Comparison of ENCODE assay signal across 8 cellular contexts in genomic region chr14:24215495-24216344, GRCh38. TPM values are rescaled to one million over a fixed set of nuclear protein-coding genes. Genes with fewer than 3 reads are reported as not detected.
DNase-seq lines count a peak whose midpoint lies in the region; ATAC-seq and TF ChIP-seq lines count a peak whose summit lies in the region.

Gene MDP1, minus strand, starts transcription at chr14:24216066. Its CDS starts 111 bp downstream, at chr14:24215955.

- H3K36me3 ChIP-seq in IMR-90 (ENCODE audit: control insufficient read depth, insufficient read depth, low read length): peaks cover 11% of the 10 kb centered on the region
- H3K36me3 ChIP-seq in esophagus (ENCODE audit: control insufficient read depth in 2 of 2, insufficient read depth in 2 of 2, low read length in 1 of 2): peaks cover 5 to 8% of the 10 kb centered on the region in 2 donors

- dilution Hi-C loops in IMR-90 (cut with HindIII; ENCODE audit: low sequenced_read_pairs, unreplicated experiment): no loop called here

- 0% methylated on average over 21 of the region's 40 CpGs; no CpG with 5 or more reads in 1 of the 2 experiments for WGBS in IMR-90 (ENCODE audit: extremely low coverage in 2 of 2, insufficient read length in 1 of 2), 2 experiments
- WGBS in esophagus, 2 donors: 0 to 1% methylated on average over 40 of the region's 40 CpGs

- peak within 1 kb of the TSS; percentile 98 for H3K14ac ChIP-seq in IMR-90 (replicated peaks; ENCODE audit: low read depth, low read length)

- DNase-seq in DMS153 treated with DMSO at 0.1 percent for 48 hours (lab: John Stamatoyannopoulos, UW; ENCODE audit: unreplicated experiment) (peak; percentile 68), IMR-90 (peak; percentile 83), OCI-M2 (lab: John Stamatoyannopoulos, UW; ENCODE audit: unreplicated experiment) (peak; percentile 70), activated T-cell treated with anti-CD3 and anti-CD28 coated beads for 48 hours (ENCODE audit: low read depth) (peak; percentile 78), myocyte (ENCODE audit: low read depth) (peak; percentile 93)
- DNase-seq in stimulated activated CD8-positive, alpha-beta memory T cell treated with anti-CD3 and anti-CD28 coated beads, Interleukin-7, amount 100 ng/mL, for 48 hours (ENCODE audit: extremely low read depth in 1 of 2, low read depth in 1 of 2): peak; percentile 62 to 83

- intact Hi-C loops in IMR-90 (cut with micrococcal nuclease): loop anchor here (1.0 to 10.0 kb wide), 3 partner anchors 17 to 219 kb away; partner anchors contain the start of genes GMPR2 and NEDD8

- H3K18ac ChIP-seq in IMR-90 (ENCODE audit: low read depth, low read length): peak within 1 kb of the TSS; percentile 68

- peak within 1 kb of the TSS; percentile 83 for H3K56ac ChIP-seq in IMR-90 (ENCODE audit: extremely low read depth, insufficient read depth, low read length)

- CTCF ChIA-PET in IMR-90 (lab: Yijun Ruan, JAX): interaction anchor here (1.8 kb wide), 1 partner anchor 12 kb away, joined by 7 read pairs; no protein-coding TSS in a partner anchor

- H3K23ac ChIP-seq in IMR-90 (ENCODE audit: low read depth, low read length): peak within 1 kb of the TSS; percentile 97

- peak; percentile 62 for ATAC-seq in GM21528 (IDR thresholded peaks at IDR 0.05; ENCODE audit: low FRiP score, unreplicated experiment)
- ATAC-seq in IMR-90 (ENCODE audit: low read depth): peak; percentile 71

- BruUV-seq in IMR-90 (replicated peaks; lab: Mats Ljungman, UMichigan): no TSS peak

- H3K4me3 ChIP-seq in IMR-90 (ENCODE audit: insufficient read depth, low read depth, low read length): peak within 1 kb of the TSS; percentile 74
- peak within 1 kb of the TSS; percentile 61 to 67 for H3K4me3 ChIP-seq in esophagus (ENCODE audit: low read depth in 1 of 2, low read length in 2 of 2)

- H2AFZ ChIP-seq in IMR-90 (replicated peaks; ENCODE audit: low read length, poor library complexity): peak within 1 kb of the TSS; percentile 98

- H4K91ac ChIP-seq in IMR-90 (ENCODE audit: insufficient read depth, low read depth, low read length): peak within 1 kb of the TSS; percentile 94

- H3K27me3 ChIP-seq in IMR-90 (ENCODE audit: control insufficient read depth, insufficient read depth, low read length) (no peaks in the 10 kb centered on the region), esophagus (ENCODE audit: control insufficient read depth in 1 of 2, insufficient read depth in 2 of 2, low read length in 2 of 2) (no peaks in the 10 kb centered on the region)

- H4K5ac ChIP-seq in IMR-90 (ENCODE audit: low read depth, low read length): peak within 1 kb of the TSS; percentile 92

- H3K9me3 ChIP-seq in IMR-90 (ENCODE audit: control insufficient read depth, insufficient read depth, low read length): no peaks in the 10 kb centered on the region
- no peaks in the 10 kb centered on the region for H3K9me3 ChIP-seq in esophagus (ENCODE audit: control insufficient read depth in 2 of 2, insufficient read depth in 1 of 2, low read depth in 1 of 2, low read length in 1 of 2)

- peak within 1 kb of the TSS; percentile 85 for H3K4me2 ChIP-seq in IMR-90 (ENCODE audit: low read depth, low read length)

- H3K79me1 ChIP-seq in IMR-90 (ENCODE audit: low read depth in 1 of 2, low read length in 2 of 2): peaks cover 18 to 67% of the 10 kb centered on the region in 2 experiments

- no peak within 1 kb of the TSS for H2BK20ac ChIP-seq in IMR-90 (ENCODE audit: low read depth, low read length)

- no peaks in the 10 kb centered on the region for H4K20me1 ChIP-seq in IMR-90 (ENCODE audit: insufficient read depth, low read length)

- peak within 1 kb of the TSS; percentile 88 for H2BK5ac ChIP-seq in IMR-90 (ENCODE audit: low read depth, low read length, poor library complexity, severe bottlenecking)

- in situ Hi-C loops in IMR-90 (cut with MboI; ENCODE audit: low sequenced_read_pairs): no loop called here

- H4K8ac ChIP-seq in IMR-90 (ENCODE audit: low read depth in 2 of 2, low read length in 2 of 2): peak within 1 kb of the TSS; percentile 55 to 98; a peak in 3 of 4 replicates

- peak within 1 kb of the TSS; percentile 93 for H3K9ac ChIP-seq in IMR-90 (ENCODE audit: low read depth, low read length)

- peak within 1 kb of the TSS; percentile 81 for H2BK120ac ChIP-seq in IMR-90 (ENCODE audit: low read depth, low read length)

- H2AK5ac ChIP-seq in IMR-90 (ENCODE audit: low read depth, low read length): peak within 1 kb of the TSS; percentile 96

- TF ChIP-seq RAD21 in IMR-90 (IDR thresholded peaks at IDR 0.05; ENCODE audit: low read length): peak; percentile 77

- H2AK9ac ChIP-seq in IMR-90 (replicated peaks; ENCODE audit: low read depth, low read length, poor library complexity): peak within 1 kb of the TSS; percentile 98

- H3K4ac ChIP-seq in IMR-90 (ENCODE audit: low read depth, low read length): peak within 1 kb of the TSS; percentile 100

- POLR2A ChIA-PET in IMR-90 (lab: Charles Lee; ENCODE audit: unreplicated experiment): no interaction called here

- TF ChIP-seq POLR2A in IMR-90 (IDR thresholded peaks at IDR 0.05; ENCODE audit: low read depth, low read length): peak; percentile 82

- peak; percentile 75 for TF ChIP-seq CTCF in IMR-90 (conservative IDR thresholded peaks at IDR 0.05; ENCODE audit: low read depth, low read length)

- H3K4me1 ChIP-seq in IMR-90 (ENCODE audit: control insufficient read depth, insufficient read depth, low read length) (peaks cover 2% of the 10 kb centered on the region), esophagus (ENCODE audit: control insufficient read depth in 2 of 2, insufficient read depth in 2 of 2, low read length in 1 of 2) (no peaks in the 10 kb centered on the region)

- H3K27ac ChIP-seq in IMR-90 (ENCODE audit: insufficient read depth, low read length): peak within 1 kb of the TSS; percentile 88
- H3K27ac ChIP-seq in esophagus (ENCODE audit: low read depth in 2 of 2, low read length in 1 of 2): peak within 1 kb of the TSS; percentile 92 to 99

- H3K9me1 ChIP-seq in IMR-90 (ENCODE audit: insufficient read depth, low read length): 0 out of 2 replicates have a peak, but pooled peaks cover 13% of the 10 kb centered on the region

- no peak within 1 kb of the TSS; the same call in 2 of the 3 replicates for H2BK15ac ChIP-seq in IMR-90 (ENCODE audit: low read depth, low read length)

TF ChIP-seq in IMR-90, 13 proteins besides CTCF, POLR2A, EP300 and RAD21:
- TF ChIP-seq BHLHE40 (IDR thresholded peaks at IDR 0.05; ENCODE audit: low read depth, low read length) (no peak), CEBPB (IDR thresholded peaks at IDR 0.05; ENCODE audit: low read depth, low read length) (peak; percentile 98), USF2 (IDR thresholded peaks at IDR 0.05; ENCODE audit: low read depth, low read length) (peak; percentile 40; the same call in 1 of the 2 replicates), MAZ (IDR thresholded peaks at IDR 0.05; ENCODE audit: borderline replicate concordance, low read depth, low read length) (peak; percentile 57; the same call in 1 of the 2 replicates), MXI1 (IDR thresholded peaks at IDR 0.05; ENCODE audit: borderline replicate concordance, low read depth, low read length) (peak; percentile 59; the same call in 1 of the 2 replicates), RCOR1 (IDR thresholded peaks at IDR 0.05; ENCODE audit: insufficient replicate concordance, low read length) (peak; percentile 47), SMC3 (IDR thresholded peaks at IDR 0.05; ENCODE audit: low read depth, low read length) (peak; percentile 62), MAFK (IDR thresholded peaks at IDR 0.05; ENCODE audit: low read depth, low read length) (no peak)

RNA-seq across cellular contexts. Expression of gene MDP1, which starts in this region (rescaled TPM):
- total RNA-seq in IMR-90 (2012; rRNA removed): 15.1 and 16.7 TPM in 2 replicates
- polyA plus RNA-seq in IMR-90 (2012; rRNA removed): 16.7 and 17.8 TPM in 2 replicates
- polyA plus RNA-seq in IMR-90 (2012; cell fraction: cytosol; rRNA removed): 19.9 and 29.9 TPM in 2 replicates
- 20.3 and 21.5 TPM in 2 replicates for polyA plus RNA-seq in IMR-90 (2012; cell fraction: nucleus; rRNA removed; ENCODE audit: low replicate concordance)
- polyA plus RNA-seq in esophagus: 10 to 100 TPM; 12.1 to 12.8 TPM
- total RNA-seq in myocyte: 16.6 and 16.7 TPM in 2 replicates
- polyA plus RNA-seq in myocyte (2012): 30.6 TPM

Comparison
In these comparisons a context has a peak if more than half of its experiments do, and no peak if none do; other contexts are left out.
1. Peak in every context shown above with its lines: DNase-seq, ATAC-seq, H3K4me3 ChIP-seq and H3K27ac ChIP-seq.